1 cellular context compared by ENCODE assay signal in genomic region chr10:92695679-92696605, GRCh38.
TF ChIP-seq lines count a peak whose summit lies in the region.

No MANE protein-coding gene starts in this region.

TF ChIP-seq in HepG2, 621 proteins besides CTCF, POLR2A, EP300 and RAD21 (continued from another document and continues in another):
- TF ChIP-seq PRDM15 (CRISPR knock-in tag; IDR thresholded peaks at IDR 0.05) (0 out of 2 replicates have a peak, but pooled peaks have one; percentile 37), ZMYM2 (CRISPR knock-in tag; IDR thresholded peaks at IDR 0.05) (peak; percentile 41; the same call in 1 of the 2 replicates), PCBP1 (IDR thresholded peaks at IDR 0.05; ENCODE audit: borderline replicate concordance, low read depth, low read length) (0 out of 2 replicates have a peak, but pooled peaks have one; percentile 18), U2AF1 (optimal IDR thresholded peaks at IDR 0.05; ENCODE audit: low read depth, low read length) (no peak), PCBP2 (optimal IDR thresholded peaks at IDR 0.05; ENCODE audit: low read depth, low read length, poor library complexity, severe bottlenecking) (peak; percentile 64), SRY (CRISPR knock-in tag; IDR thresholded peaks at IDR 0.05) (0 out of 2 replicates have a peak, but pooled peaks have one; percentile 9), FOSL2 (CRISPR knock-in tag; IDR thresholded peaks at IDR 0.05) (peak; percentile 40; the same call in 1 of the 2 replicates), HNRNPH1 (optimal IDR thresholded peaks at IDR 0.05; ENCODE audit: low read depth, low read length) (no peak), ZNF512B (CRISPR knock-in tag; IDR thresholded peaks at IDR 0.05; ENCODE audit: borderline replicate concordance) (0 out of 2 replicates have a peak, but pooled peaks have one; percentile 27), ZNF547 (CRISPR knock-in tag; IDR thresholded peaks at IDR 0.05) (0 out of 2 replicates have a peak, but pooled peaks have one; percentile 16), JUNB (CRISPR knock-in tag; IDR thresholded peaks at IDR 0.05; ENCODE audit: borderline replicate concordance) (peak; percentile 51; the same call in 1 of the 2 replicates), AGO2 (optimal IDR thresholded peaks at IDR 0.05; ENCODE audit: low read depth, low read length) (peak; percentile 96), BRF2 (CRISPR knock-in tag; IDR thresholded peaks at IDR 0.05) (0 out of 2 replicates have a peak, but pooled peaks have one; percentile 45), MAZ (IDR thresholded peaks at IDR 0.05; ENCODE audit: borderline replicate concordance, low read depth, low read length) (0 out of 2 replicates have a peak, but pooled peaks have one; percentile 26), MAZ (CRISPR knock-in tag; IDR thresholded peaks at IDR 0.05; ENCODE audit: low read depth) (no peak), ZC3H13 (CRISPR knock-in tag; IDR thresholded peaks at IDR 0.05) (peak; percentile 90), ZNF318 (CRISPR knock-in tag; IDR thresholded peaks at IDR 0.05) (no peak), ZFY (CRISPR knock-in tag; IDR thresholded peaks at IDR 0.05) (peak; percentile 35; the same call in 1 of the 2 replicates), BORCS8-MEF2B (CRISPR knock-in tag; IDR thresholded peaks at IDR 0.05) (no peak), ZBTB33 (CRISPR knock-in tag; IDR thresholded peaks at IDR 0.05) (peak; percentile 59; the same call in 1 of the 2 replicates), U2AF2 (IDR thresholded peaks at IDR 0.05; ENCODE audit: low read depth, low read length) (no peak), NONO (IDR thresholded peaks at IDR 0.05) (no peak), NONO (CRISPR knock-in tag; conservative IDR thresholded peaks at IDR 0.05) (peak; percentile 54; the same call in 1 of the 2 replicates), HNRNPUL1 (IDR thresholded peaks at IDR 0.05; ENCODE audit: low read depth, low read length) (no peak), HOXA3 (CRISPR knock-in tag; IDR thresholded peaks at IDR 0.05) (peak; percentile 77), DBP (CRISPR knock-in tag; IDR thresholded peaks at IDR 0.05; ENCODE audit: not compliant biosample characterization) (no peak), NFIB (CRISPR knock-in tag; IDR thresholded peaks at IDR 0.05; ENCODE audit: borderline replicate concordance) (0 out of 2 replicates have a peak, but pooled peaks have one; percentile 22), SSRP1 (CRISPR knock-in tag; IDR thresholded peaks at IDR 0.05) (no peak), GPN1 (CRISPR knock-in tag; IDR thresholded peaks at IDR 0.05; ENCODE audit: borderline replicate concordance) (no peak), AGO1 (IDR thresholded peaks at IDR 0.05; ENCODE audit: low read depth, low read length, poor library complexity, severe bottlenecking) (peak; percentile 98), IKZF5 (CRISPR knock-in tag; IDR thresholded peaks at IDR 0.05) (0 out of 2 replicates have a peak, but pooled peaks have one; percentile 11), ZNF792 (CRISPR knock-in tag; IDR thresholded peaks at IDR 0.05) (0 out of 2 replicates have a peak, but pooled peaks have one; percentile 6), ZNF570 (CRISPR knock-in tag; IDR thresholded peaks at IDR 0.05; ENCODE audit: borderline replicate concordance) (no peak), RBM22 (optimal IDR thresholded peaks at IDR 0.05; ENCODE audit: low read length) (peak; percentile 95)
